In the genomic region with DNA sequence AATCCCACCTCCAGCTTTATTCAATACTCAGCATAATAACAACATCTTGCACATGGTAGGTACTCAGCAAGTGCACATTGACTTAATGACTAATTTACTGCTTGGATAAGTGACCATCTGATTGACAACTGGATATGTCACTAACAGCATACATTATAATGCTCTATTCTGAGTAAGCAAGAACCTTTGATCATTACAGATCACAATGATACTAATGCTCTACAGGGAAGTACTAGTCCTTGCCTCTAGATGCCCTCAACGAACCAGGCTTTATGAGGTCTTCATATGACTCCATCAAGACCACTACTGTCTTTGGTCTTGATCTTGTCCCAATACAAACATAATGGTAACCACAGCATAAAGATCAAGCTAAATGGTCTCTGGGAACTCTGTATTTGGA, we compare ENCODE assay signal across 9 cellular contexts.
A peak's percentile ranks its signal among the peaks of the same experiment; 100 is the strongest.
DNase-seq lines count a peak whose midpoint lies in the region; ATAC-seq and TF ChIP-seq lines count a peak whose summit lies in the region.
"Had no signal": no experiment of that assay in that cellular context is flagged by ENCODE, and none has a peak within 500 bp of the region (broad histone marks: within the 10 kb centered on the region; RNA-seq: fewer than 3 reads in every experiment).

No MANE protein-coding gene starts in this region.

- H3K27ac ChIP-seq in HCT116 (ENCODE audit: low read depth, low read length) (no peak overlapping the region), RWPE2 (ENCODE audit: poor library complexity, severe bottlenecking) (no peak overlapping the region)

- no peaks in the 10 kb centered on the region for H3K79me2 ChIP-seq in HCT116 (ENCODE audit: insufficient read depth, low read length)

- TF ChIP-seq CTCF in HCT116 (IDR thresholded peaks at IDR 0.05 in 2 of 3, conservative IDR thresholded peaks at IDR 0.05 in 1 of 3; ENCODE audit: borderline replicate concordance in 1 of 3, insufficient read depth in 1 of 3, low read depth in 2 of 3, low read length in 2 of 3) (peak in 2 of 3 experiments; percentile 12 to 26; a peak in 2 of 6 replicates), RWPE2 (IDR thresholded peaks at IDR 0.05; ENCODE audit: poor library complexity, severe bottlenecking) (peak; percentile 32)

- no peaks in the 10 kb centered on the region for H4K20me1 ChIP-seq in HCT116 (ENCODE audit: insufficient read depth)

- no peak overlapping the region for H2AFZ ChIP-seq in HCT116 (ENCODE audit: low read depth, low read length, poor library complexity, severe bottlenecking)

- intact Hi-C loops in HCT116 (cut with micrococcal nuclease) = no loop called here

- H3K4me1 ChIP-seq in HCT116 (ENCODE audit: control insufficient read depth in 1 of 2, insufficient read depth in 2 of 2, low read length in 2 of 2) = peaks cover 9 to 10% of the 10 kb centered on the region in 2 experiments; a peak in 3 of 4 replicates
- peaks cover 13% of the 10 kb centered on the region for H3K4me1 ChIP-seq in RWPE2 (ENCODE audit: insufficient read depth, poor library complexity, severe bottlenecking)

- H3K36me3 ChIP-seq in HCT116 (ENCODE audit: control insufficient read depth in 1 of 2, insufficient read depth in 2 of 2, low read length in 2 of 2) (no peaks in the 10 kb centered on the region), RWPE2 (ENCODE audit: low read depth) (no peaks in the 10 kb centered on the region)

- no peak overlapping the region for H3K4me2 ChIP-seq in HCT116 (ENCODE audit: low read length)

- ATAC-seq in HCT116 (peak; percentile 52; the same call in 1 of the 2 replicates), RWPE2 (ENCODE audit: low read depth) (0 out of 3 replicates have a peak, but pooled peaks have one; percentile 32), GM18868 (IDR thresholded peaks at IDR 0.05; ENCODE audit: unreplicated experiment) (no peak)

- peak; percentile 8 for DNase-seq in DMS153 treated with DMSO at 0.1 percent for 48 hours (lab: John Stamatoyannopoulos, UW; ENCODE audit: unreplicated experiment)
- no peak for DNase-seq in DMS153 (lab: John Stamatoyannopoulos, UW)
- no peak for DNase-seq in HCT116 (ENCODE audit: low read depth, low spot score)
- DNase-seq in RWPE2 (ENCODE audit: low spot score) = no peak
- peak; percentile 6 for DNase-seq in midbrain (lab: John Stamatoyannopoulos, UW)
- no peak for DNase-seq in iPS-NIHi11 (ENCODE audit: low spot score)
- no peak for DNase-seq in H4 (ENCODE audit: low spot score)
- DNase-seq: 8988T had no signal

- CTCF ChIA-PET in HCT116 (lab: Charles Lee) = interaction anchor here (1.6 to 2.3 kb wide), 3 partner anchors 36 to 302 kb away, joined by 4 to 13 read pairs (median 5); partner anchors contain the start of gene MAML2

- no peak overlapping the region for H3K9ac ChIP-seq in HCT116 (ENCODE audit: low read length)

- H3K9me2 ChIP-seq in HCT116 (ENCODE audit: insufficient read depth) = no peaks in the 10 kb centered on the region

- POLR2A ChIA-PET in HCT116 (lab: Charles Lee) = interaction anchor here (1.5 kb wide), 1 partner anchor 252 kb away, joined by 3 read pairs; the partner anchor contains the start of gene MAML2

- no peaks in the 10 kb centered on the region for H3K9me3 ChIP-seq in HCT116 (ENCODE audit: control insufficient read depth in 1 of 2, insufficient read depth in 1 of 2, low read depth in 1 of 2, low read length in 2 of 2)
- no peaks in the 10 kb centered on the region for H3K9me3 ChIP-seq in RWPE2 (ENCODE audit: severe bottlenecking)

- H3K4me3 ChIP-seq in HCT116 (replicated peaks in 1 of 2; ENCODE audit: low read depth in 1 of 2, low read length in 2 of 2) (no peak overlapping the region), RWPE2 (ENCODE audit: severe bottlenecking) (no peak overlapping the region)

- no peaks in the 10 kb centered on the region for H3K27me3 ChIP-seq in HCT116 (ENCODE audit: insufficient read depth, low read length)
- H3K27me3 ChIP-seq in RWPE2 (ENCODE audit: insufficient read depth, poor library complexity, severe bottlenecking) = no peaks in the 10 kb centered on the region

- no peak for TF ChIP-seq POLR2A in HCT116 (IDR thresholded peaks at IDR 0.05; ENCODE audit: borderline replicate concordance, extremely low read depth, insufficient read depth, insufficient read length)

- RAD21 ChIA-PET in HCT116 (lab: Charles Lee; ENCODE audit: low non-redundant PET in 1 of 2, low total read pairs in 2 of 2, uncharacterized antibody in 2 of 2, unreplicated experiment in 2 of 2) = interaction anchor here in 1 of 2 experiments (1.3 kb wide), 1 partner anchor 252 kb away, joined by 3 read pairs; the partner anchor contains the start of gene MAML2

- no TSS peak for BruUV-seq in HCT116 (replicated peaks; lab: Mats Ljungman, UMichigan)

- peak; percentile 53 for TF ChIP-seq RAD21 in HCT116 (IDR thresholded peaks at IDR 0.05; ENCODE audit: low read depth)

TF ChIP-seq in HCT116, 20 proteins besides CTCF, POLR2A, EP300 and RAD21:
- no peak for TF ChIP-seq REST (IDR thresholded peaks at IDR 0.05; ENCODE audit: low read depth)
- TF ChIP-seq SP1 (IDR thresholded peaks at IDR 0.05; ENCODE audit: low read depth) = no peak
- TF ChIP-seq EZH2phosphoT487 (IDR thresholded peaks at IDR 0.05; ENCODE audit: borderline replicate concordance) = no peak
- TF ChIP-seq ZBTB33 (IDR thresholded peaks at IDR 0.05; ENCODE audit: extremely low read depth, insufficient replicate concordance, low read length) = no peak
- TF ChIP-seq SRF (IDR thresholded peaks at IDR 0.05; ENCODE audit: low read depth) = no peak
- TF ChIP-seq CBX3 (IDR thresholded peaks at IDR 0.05; ENCODE audit: low read depth) = no peak

Comparison
In these comparisons a context has a peak if more than half of its experiments do, and no peak if none do; other contexts are left out.
1. DNase-seq: peak in DMS153 treated with DMSO at 0.1 percent for 48 hours (single experiment) and midbrain (single experiment); none in DMS153 (single experiment), HCT116 (single experiment), RWPE2 (single experiment), iPS-NIHi11 (single experiment) and H4 (single experiment).